In genomic region chr18:77023115-77023782, GRCh38 we compare ENCODE assay signal across 17 cellular contexts.
A peak's percentile ranks its signal among the peaks of the same experiment; 100 is the strongest.
DNase-seq lines count a peak whose midpoint lies in the region; ATAC-seq and TF ChIP-seq lines count a peak whose summit lies in the region.
"Had no signal": no experiment of that assay in that cellular context is flagged by ENCODE, and none has a peak within 500 bp of the region (broad histone marks: within the 10 kb centered on the region; RNA-seq: fewer than 3 reads in every experiment).

No MANE protein-coding gene starts in this region.

- TF ChIP-seq CTCF in left ventricle myocardium inferior (IDR thresholded peaks at IDR 0.05; ENCODE audit: borderline replicate concordance), result no peak

- H3K27ac ChIP-seq in cingulate gyrus (ENCODE audit: low read depth, low read length) (peak overlapping the region; percentile 97), left ventricle myocardium inferior (replicated peaks) (no peak overlapping the region)
- H3K27ac ChIP-seq: suprapubic skin had no signal

- ATAC-seq in GM18505 (IDR thresholded peaks at IDR 0.05; ENCODE audit: unreplicated experiment) (peak; percentile 54), sciatic nerve (peak; percentile 18), HG03469 (IDR thresholded peaks at IDR 0.05; ENCODE audit: unreplicated experiment) (no peak), HG02852 (IDR thresholded peaks at IDR 0.05; ENCODE audit: unreplicated experiment) (no peak)
- ATAC-seq: Panc1, right cardiac atrium, T-cell had no signal

- no peaks in the 10 kb centered on the region for H3K27me3 ChIP-seq in left ventricle myocardium inferior (ENCODE audit: low read depth)
- H3K27me3 ChIP-seq: suprapubic skin had no signal

- DNase-seq in NCI-H2107 treated with DMSO at 0.1 percent for 48 hours (lab: John Stamatoyannopoulos, UW; ENCODE audit: unreplicated experiment) (peak; percentile 60), sciatic nerve (ENCODE audit: low spot score) (no peak), left ventricle myocardium inferior (no peak), NCI-H1930 (lab: John Stamatoyannopoulos, UW) (no peak)
- DNase-seq: activated CD4-positive, alpha-beta T cell treated with anti-CD3 and anti-CD28 coated beads for 48 hours; activated T-cell treated with anti-CD3 and anti-CD28 coated beads, Interleukin-2, amount 50 U/mL, for 48 hours; GF-D8; kidney glomerular epithelial cell; NCI-H226; right cardiac atrium; T-cell had no signal

- peaks cover 7% of the 10 kb centered on the region for H3K4me1 ChIP-seq in left ventricle myocardium inferior
- H3K4me1 ChIP-seq: suprapubic skin had no signal

- H3K9me3 ChIP-seq in left ventricle myocardium inferior (replicated peaks), result no peaks in the 10 kb centered on the region
- H3K9me3 ChIP-seq: suprapubic skin had no signal

- TF ChIP-seq POLR2A in GM18505 (IDR thresholded peaks at IDR 0.05; ENCODE audit: borderline replicate concordance, extremely low read depth, insufficient read depth, insufficient read length), result no peak

- intact Hi-C loops in sciatic nerve (cut with DNase I) (no loop called here), left ventricle myocardium inferior (cut with micrococcal nuclease) (no loop called here)

- H3K36me3 ChIP-seq in left ventricle myocardium inferior, result no peaks in the 10 kb centered on the region

- no peak overlapping the region for H3K4me3 ChIP-seq in left ventricle myocardium inferior
- H3K4me3 ChIP-seq: suprapubic skin had no signal

Comparison
In these comparisons a context has a peak if more than half of its experiments do, and no peak if none do; other contexts are left out.
1. ATAC-seq: peak in GM18505 (single experiment) and sciatic nerve (single experiment); none in HG03469 (single experiment) and HG02852 (single experiment).